20 cellular contexts compared by ENCODE assay signal in the genomic region with DNA sequence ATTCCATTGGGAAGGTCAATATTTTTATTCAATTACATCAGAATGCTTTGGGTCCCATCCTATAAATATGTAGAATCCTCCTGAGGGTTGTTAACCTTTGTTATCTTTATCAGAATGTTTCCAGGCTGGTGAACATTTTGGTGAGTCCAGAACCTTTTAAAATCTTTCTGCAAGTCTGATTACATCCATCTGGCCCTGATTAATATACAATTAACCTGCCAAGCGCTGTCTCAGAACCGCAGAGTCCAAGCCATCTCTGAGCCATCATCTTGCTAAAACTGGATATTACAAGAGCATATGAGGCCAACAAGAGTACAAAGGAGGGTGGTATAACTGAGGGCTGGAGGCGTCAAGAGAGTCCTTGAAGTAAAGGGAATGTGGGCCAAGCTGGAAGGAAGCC.
"Had no signal": no experiment of that assay in that cellular context is flagged by ENCODE, and none has a peak within 500 bp of the region (broad histone marks: within the 10 kb centered on the region; RNA-seq: fewer than 3 reads in every experiment).

No MANE protein-coding gene starts in this region.

- ATAC-seq: activated CD4-positive, CD25-positive, alpha-beta regulatory T cell treated with anti-CD3 and anti-CD28 coated beads, Interleukin-2, amount 50 U/mL, for 24 hours; upper lobe of right lung had no signal

- H3K4me1 ChIP-seq: suprapubic skin, tibial artery, upper lobe of right lung had no signal

- DNase-seq: activated CD4-positive, alpha-beta T cell treated with anti-CD3 and anti-CD28 coated beads for 48 hours; activated CD4-positive, alpha-beta T cell treated with anti-CD3 and anti-CD28 coated beads, Interleukin-2, amount 50 U/mL, for 48 hours; activated CD8-positive, alpha-beta memory T cell treated with anti-CD3 and anti-CD28 coated beads for 24 hours; activated effector memory CD4-positive, alpha-beta T cell treated with Interleukin-2 at 50 U/mL for 16 hours; activated naive CD4-positive, alpha-beta T cell treated with Interleukin-2 at 50 U/mL for 16 hours; anterior cingulate cortex; naive B cell; ovary; retina; stimulated activated CD4-positive, alpha-beta T cell treated with anti-CD3 and anti-CD28 coated beads, Interleukin-15, amount 100 ng/mL, for 24 hours; stimulated activated CD4-positive, alpha-beta T cell treated with anti-CD3 and anti-CD28 coated beads, Interleukin-2, amount 100 ng/mL, for 24 hours; stimulated activated naive CD4-positive, alpha-beta T cell; T-helper 9 cell; tibial artery; upper lobe of right lung had no signal

- H3K9me3 ChIP-seq: ovary, suprapubic skin, tibial artery, upper lobe of right lung had no signal

- H3K4me3 ChIP-seq: cardiac muscle cell, ovary, smooth muscle cell, suprapubic skin, tibial artery, upper lobe of right lung had no signal

- H3K27me3 ChIP-seq: cardiac muscle cell, ovary, suprapubic skin, tibial artery, upper lobe of right lung had no signal

- H3K27ac ChIP-seq: cardiac muscle cell, ovary, suprapubic skin, tibial artery, upper lobe of right lung, VCaP had no signal

- H3K36me3 ChIP-seq: cardiac muscle cell, ovary, suprapubic skin, tibial artery, upper lobe of right lung had no signal
